Comparison of ENCODE assay signal across 2 cellular contexts in the genomic region with DNA sequence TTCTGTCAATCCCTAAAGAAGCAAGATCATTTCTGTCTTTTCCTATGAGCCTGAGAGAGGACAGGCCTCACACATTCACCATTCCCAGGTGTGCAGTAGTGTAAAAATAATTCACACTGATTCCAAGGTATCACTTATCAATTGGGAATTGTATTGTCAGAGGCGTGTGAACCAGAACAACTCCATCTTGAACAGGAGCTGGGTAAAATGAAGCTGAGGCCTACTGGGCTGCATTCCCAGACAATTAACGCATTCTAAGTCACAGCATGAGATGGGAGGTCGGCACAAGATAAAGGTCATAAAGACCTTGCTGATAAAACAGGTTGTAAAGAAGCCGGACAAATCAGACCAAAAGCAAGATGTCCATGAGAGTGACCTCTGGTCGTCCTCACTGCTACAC.
TF ChIP-seq lines count a peak whose summit lies in the region.

No MANE protein-coding gene starts in this region.

TF ChIP-seq in Ishikawa, 13 proteins besides CTCF, POLR2A, EP300 and RAD21:
- 0 out of 2 replicates have a peak, but pooled peaks have one; percentile 18 for TF ChIP-seq TEAD4 (IDR thresholded peaks at IDR 0.05)
- TF ChIP-seq FOXM1 (IDR thresholded peaks at IDR 0.05; ENCODE audit: borderline replicate concordance, low read depth) = no peak

TF ChIP-seq in H1, 55 proteins besides CTCF, POLR2A, EP300 and RAD21:
- TF ChIP-seq KDM4A (IDR thresholded peaks at IDR 0.05; ENCODE audit: low read depth, low read length, severe bottlenecking) = no peak
- no peak for TF ChIP-seq TCF12 (IDR thresholded peaks at IDR 0.05; ENCODE audit: low read depth, low read length)
- no peak for TF ChIP-seq RNF2 (IDR thresholded peaks at IDR 0.05; ENCODE audit: borderline replicate concordance, low read depth, low read length, missing control alignments, poor library complexity, severe bottlenecking)
- no peak for TF ChIP-seq HDAC2 (IDR thresholded peaks at IDR 0.05; ENCODE audit: borderline replicate concordance in 1 of 2, low read depth in 2 of 2, low read length in 2 of 2)
- TF ChIP-seq BRCA1 (IDR thresholded peaks at IDR 0.05; ENCODE audit: low read depth, low read length) = no peak
- TF ChIP-seq CTBP2 (IDR thresholded peaks at IDR 0.05; ENCODE audit: borderline replicate concordance, insufficient read depth, insufficient read length, low read length) = no peak
- no peak for TF ChIP-seq RFX5 (IDR thresholded peaks at IDR 0.05; ENCODE audit: borderline replicate concordance, low read depth, low read length)
- TF ChIP-seq MAFK (IDR thresholded peaks at IDR 0.05; ENCODE audit: low read depth, low read length) = no peak
- no peak for TF ChIP-seq CHD7 (IDR thresholded peaks at IDR 0.05; ENCODE audit: insufficient replicate concordance, low read length)
- TF ChIP-seq SUZ12 (IDR thresholded peaks at IDR 0.05; ENCODE audit: low read length) = no peak
- TF ChIP-seq NRF1 (IDR thresholded peaks at IDR 0.05; ENCODE audit: low read depth, low read length) = no peak
- TF ChIP-seq BCL11A (IDR thresholded peaks at IDR 0.05; ENCODE audit: low read depth in 2 of 2, low read length in 2 of 2) = no peak
- TF ChIP-seq ZNF274 (IDR thresholded peaks at IDR 0.05; ENCODE audit: borderline replicate concordance, extremely low read depth, low read length) = no peak
- TF ChIP-seq TEAD4 (IDR thresholded peaks at IDR 0.05; ENCODE audit: low read depth, low read length) = no peak
- no peak for TF ChIP-seq TAF1 (IDR thresholded peaks at IDR 0.05; ENCODE audit: low read depth, low read length)
- no peak for TF ChIP-seq KDM1A (IDR thresholded peaks at IDR 0.05; ENCODE audit: borderline replicate concordance, low read length)
- no peak for TF ChIP-seq CEBPB (IDR thresholded peaks at IDR 0.05; ENCODE audit: low read depth, low read length)
- TF ChIP-seq SIX5 (IDR thresholded peaks at IDR 0.05; ENCODE audit: low read depth, low read length) = no peak
TF ChIP-seq in H1: peak in this region for 0.
